In the genomic region with DNA sequence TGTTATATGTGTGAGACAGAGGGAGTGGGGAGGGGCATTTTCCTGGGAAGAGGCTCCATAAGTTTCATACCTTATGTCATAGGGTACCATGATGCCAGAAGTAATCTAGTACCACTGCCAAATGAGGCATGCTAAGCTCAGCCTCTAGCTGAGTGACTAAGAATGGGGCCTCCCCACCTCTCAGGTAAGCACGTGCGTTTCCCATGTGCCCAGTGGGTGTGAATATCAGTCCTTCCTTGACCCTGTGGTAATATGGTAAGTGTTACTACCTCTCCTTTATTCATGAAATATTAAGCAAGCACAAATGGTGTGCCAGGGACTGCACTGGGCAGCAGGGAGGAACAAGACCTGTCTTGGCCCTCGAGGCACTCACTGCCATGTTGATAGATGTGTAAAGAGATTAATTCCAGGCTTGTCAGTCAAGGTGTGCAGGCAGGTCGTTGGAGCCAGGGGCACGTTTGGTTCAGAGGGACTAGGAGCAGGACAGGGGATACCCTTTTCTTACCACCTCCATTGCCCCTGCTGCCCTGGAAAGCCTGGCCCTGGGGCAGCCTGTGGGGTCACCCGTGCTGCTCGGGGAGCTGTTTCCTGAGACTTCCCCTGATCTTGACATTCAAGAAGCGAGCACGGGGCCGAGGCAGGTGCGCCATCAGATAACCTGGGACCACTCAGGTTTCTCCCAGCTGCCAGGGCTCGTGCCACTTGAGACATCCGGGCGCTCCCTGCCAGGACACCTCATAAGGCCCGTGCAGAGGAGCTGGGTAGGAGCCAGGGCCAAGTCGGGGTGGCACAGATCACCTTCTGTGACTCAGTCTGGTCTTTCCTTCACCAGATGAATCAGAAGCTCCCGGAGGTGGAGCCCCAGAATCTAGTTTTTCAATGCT, we compare ENCODE assay signal across 14 cellular contexts.
DNase-seq lines count a peak whose midpoint lies in the region; ATAC-seq and TF ChIP-seq lines count a peak whose summit lies in the region.
"Had no signal": no experiment of that assay in that cellular context is flagged by ENCODE, and none has a peak within 500 bp of the region (broad histone marks: within the 10 kb centered on the region; RNA-seq: fewer than 3 reads in every experiment).

No MANE protein-coding gene starts in this region.

- peak; percentile 51 for DNase-seq in ACHN
- DNase-seq in DMS79 (lab: John Stamatoyannopoulos, UW): peak; percentile 46
- peak; percentile 66 for DNase-seq in RKO (ENCODE audit: low spot score)
- peak; percentile 24 for DNase-seq in fibroblast of mammary gland (ENCODE audit: low read depth)
- no peak for DNase-seq in hippocampal formation (lab: John Stamatoyannopoulos, UW)
- no peak for DNase-seq in SW480 (ENCODE audit: low spot score)
- DNase-seq: anterior cingulate cortex; CD4-positive, alpha-beta T cell; GF-D8; lower lobe of right lung; stimulated activated naive CD4-positive, alpha-beta T cell treated with Interleukin-2 at 50 U/mL for 16 hours; WERI-Rb-1 had no signal

- TF ChIP-seq CTCF in fibroblast of mammary gland (conservative IDR thresholded peaks at IDR 0.05; ENCODE audit: control insufficient read depth, insufficient read depth, low read depth, low read length): no peak

- H3K4me3 ChIP-seq in fibroblast of mammary gland (ENCODE audit: control insufficient read depth, low read depth, low read length): no peak overlapping the region
- H3K4me3 ChIP-seq: lower lobe of right lung had no signal

- no peak for TF ChIP-seq POLR2A in GM18505 (IDR thresholded peaks at IDR 0.05; ENCODE audit: borderline replicate concordance, extremely low read depth, insufficient read depth, insufficient read length)

- in situ Hi-C loops in ACHN (cut with HindIII; ENCODE audit: low pct_ligation_motif_present, low pct_unique_long_range_greater_than_20kb, low sequenced_read_pairs): no loop called here

- ATAC-seq in GM18505 (IDR thresholded peaks at IDR 0.05; ENCODE audit: unreplicated experiment): no peak
- ATAC-seq: lower lobe of right lung, sciatic nerve had no signal

Comparison
In these comparisons a context has a peak if more than half of its experiments do, and no peak if none do; other contexts are left out.
1. DNase-seq: peak in ACHN (single experiment), DMS79 (single experiment), RKO (single experiment) and fibroblast of mammary gland (single experiment); none in hippocampal formation (0 of 2) and SW480 (single experiment).